17 cellular contexts compared by ENCODE assay signal in the genomic region with DNA sequence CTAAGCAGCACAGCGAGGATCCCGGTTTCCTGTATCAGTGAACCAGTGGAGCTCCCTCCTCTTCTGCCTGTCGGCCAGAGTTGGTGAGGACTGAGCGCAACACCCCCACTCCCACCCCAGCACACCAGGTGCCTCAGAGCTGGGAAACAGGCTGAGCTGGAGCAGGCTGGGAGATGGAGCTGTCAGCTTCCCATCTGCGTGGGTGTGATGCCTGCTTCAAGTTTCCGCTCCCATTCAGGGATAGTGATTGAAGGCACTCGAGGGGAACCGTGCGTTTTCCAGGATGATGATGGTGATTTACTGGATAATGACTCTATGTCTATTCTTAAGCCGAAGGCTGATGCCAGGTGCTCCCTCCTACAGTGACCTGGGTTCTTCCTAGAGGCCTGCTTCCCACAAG.
"Had no signal": no experiment of that assay in that cellular context is flagged by ENCODE, and none has a peak within 500 bp of the region (broad histone marks: within the 10 kb centered on the region; RNA-seq: fewer than 3 reads in every experiment).

No MANE protein-coding gene starts in this region.

- H3K36me3 ChIP-seq: colonic mucosa, esophagus muscularis mucosa, lower lobe of right lung, sigmoid colon, thoracic aorta, upper lobe of left lung had no signal

- H3K27ac ChIP-seq: colonic mucosa, dorsolateral prefrontal cortex, esophagus muscularis mucosa, lower lobe of right lung, sigmoid colon, thoracic aorta, upper lobe of left lung had no signal

- ATAC-seq: activated T-helper 17 cell treated with anti-CD3 and anti-CD28 coated beads, Interleukin-2, amount 50 U/mL, for 72 hours; effector memory CD8-positive, alpha-beta T cell; left lobe of liver; lower lobe of right lung had no signal

- H3K9me3 ChIP-seq: colonic mucosa, esophagus muscularis mucosa, lower lobe of right lung, sigmoid colon, thoracic aorta, upper lobe of left lung had no signal

- H3K4me3 ChIP-seq: colonic mucosa, dorsolateral prefrontal cortex, esophagus muscularis mucosa, lower lobe of right lung, sigmoid colon, thoracic aorta, upper lobe of left lung had no signal

- DNase-seq: activated naive CD4-positive, alpha-beta T cell; activated T-cell treated with anti-CD3 and anti-CD28 coated beads, Interleukin-2, amount 50 U/mL, for 24 hours; colonic mucosa; effector memory CD8-positive, alpha-beta T cell; lower lobe of right lung; naive B cell; retina; sigmoid colon; stimulated activated CD4-positive, alpha-beta T cell treated with anti-CD3 and anti-CD28 coated beads, Interleukin-2, amount 100 ng/mL, for 48 hours; stimulated activated naive CD4-positive, alpha-beta T cell treated with Interleukin-2 at 50 U/mL for 16 hours; T-helper 1 cell; upper lobe of left lung had no signal

- H3K27me3 ChIP-seq: colonic mucosa, upper lobe of left lung had no signal
